Comparison of ENCODE assay signal across 1 cellular context in the genomic region with DNA sequence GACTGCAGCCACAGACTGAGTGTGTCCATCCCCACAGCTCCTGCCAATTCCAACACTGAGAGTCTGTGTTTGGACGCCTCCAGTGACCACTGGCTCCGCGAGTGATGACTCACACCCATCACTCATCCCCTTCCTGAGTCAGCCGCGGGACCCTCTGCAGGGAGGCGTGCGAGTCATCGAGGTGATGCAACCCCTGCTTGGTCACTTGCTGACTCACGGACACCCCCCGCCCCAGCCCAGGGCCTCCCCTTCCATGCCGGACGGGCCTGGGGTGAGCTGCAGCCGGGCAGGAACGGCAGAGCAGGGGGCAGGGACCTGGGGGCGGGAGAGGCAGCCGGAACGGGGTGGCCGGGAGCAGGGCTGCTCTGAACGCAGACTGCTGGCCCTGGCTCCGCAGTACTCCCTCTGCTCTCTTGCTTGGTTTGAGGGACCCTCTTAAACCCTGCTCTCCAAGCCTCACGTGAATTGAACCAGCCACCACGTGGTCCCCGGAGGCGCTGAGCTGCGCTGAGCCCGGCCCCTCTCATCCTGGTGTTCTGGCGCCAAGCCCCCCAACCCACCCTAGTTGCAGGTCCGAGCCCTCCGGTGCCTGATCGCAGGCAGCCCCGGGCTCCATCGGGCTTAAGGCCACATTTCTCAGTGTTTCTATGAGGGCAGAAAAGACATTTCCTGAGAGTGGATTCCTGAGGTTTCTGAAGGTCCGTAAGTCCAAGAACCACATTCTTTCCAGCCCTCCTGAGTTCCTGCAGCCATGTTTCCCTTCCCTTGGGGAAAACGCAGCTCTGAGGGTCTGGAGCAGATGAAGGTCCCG.
A peak's percentile ranks its signal among the peaks of the same experiment; 100 is the strongest.
TF ChIP-seq lines count a peak whose summit lies in the region.

No MANE protein-coding gene starts in this region.

TF ChIP-seq in HCT116, 20 proteins besides CTCF, POLR2A, EP300 and RAD21 (continued from another document):
- TF ChIP-seq, protein P1, sequence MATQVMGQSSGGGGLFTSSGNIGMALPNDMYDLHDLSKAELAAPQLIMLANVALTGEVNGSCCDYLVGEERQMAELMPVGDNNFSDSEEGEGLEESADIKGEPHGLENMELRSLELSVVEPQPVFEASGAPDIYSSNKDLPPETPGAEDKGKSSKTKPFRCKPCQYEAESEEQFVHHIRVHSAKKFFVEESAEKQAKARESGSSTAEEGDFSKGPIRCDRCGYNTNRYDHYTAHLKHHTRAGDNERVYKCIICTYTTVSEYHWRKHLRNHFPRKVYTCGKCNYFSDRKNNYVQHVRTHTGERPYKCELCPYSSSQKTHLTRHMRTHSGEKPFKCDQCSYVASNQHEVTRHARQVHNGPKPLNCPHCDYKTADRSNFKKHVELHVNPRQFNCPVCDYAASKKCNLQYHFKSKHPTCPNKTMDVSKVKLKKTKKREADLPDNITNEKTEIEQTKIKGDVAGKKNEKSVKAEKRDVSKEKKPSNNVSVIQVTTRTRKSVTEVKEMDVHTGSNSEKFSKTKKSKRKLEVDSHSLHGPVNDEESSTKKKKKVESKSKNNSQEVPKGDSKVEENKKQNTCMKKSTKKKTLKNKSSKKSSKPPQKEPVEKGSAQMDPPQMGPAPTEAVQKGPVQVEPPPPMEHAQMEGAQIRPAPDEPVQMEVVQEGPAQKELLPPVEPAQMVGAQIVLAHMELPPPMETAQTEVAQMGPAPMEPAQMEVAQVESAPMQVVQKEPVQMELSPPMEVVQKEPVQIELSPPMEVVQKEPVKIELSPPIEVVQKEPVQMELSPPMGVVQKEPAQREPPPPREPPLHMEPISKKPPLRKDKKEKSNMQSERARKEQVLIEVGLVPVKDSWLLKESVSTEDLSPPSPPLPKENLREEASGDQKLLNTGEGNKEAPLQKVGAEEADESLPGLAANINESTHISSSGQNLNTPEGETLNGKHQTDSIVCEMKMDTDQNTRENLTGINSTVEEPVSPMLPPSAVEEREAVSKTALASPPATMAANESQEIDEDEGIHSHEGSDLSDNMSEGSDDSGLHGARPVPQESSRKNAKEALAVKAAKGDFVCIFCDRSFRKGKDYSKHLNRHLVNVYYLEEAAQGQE (IDR thresholded peaks at IDR 0.05; ENCODE audit: low read depth) = no peak
- TF ChIP-seq JUND (IDR thresholded peaks at IDR 0.05) (no peak), SP1 (IDR thresholded peaks at IDR 0.05; ENCODE audit: low read depth) (no peak), TCF7L2 (IDR thresholded peaks at IDR 0.05; ENCODE audit: borderline replicate concordance, extremely low read depth, insufficient read depth, insufficient read length) (peak; percentile 68), ZNF274 (IDR thresholded peaks at IDR 0.05; ENCODE audit: low read depth, low read length) (no peak), EZH2phosphoT487 (IDR thresholded peaks at IDR 0.05; ENCODE audit: borderline replicate concordance) (no peak)
TF ChIP-seq in HCT116: peak in this region for 5.
